Comparison of ENCODE assay signal across 22 cellular contexts in the genomic region with DNA sequence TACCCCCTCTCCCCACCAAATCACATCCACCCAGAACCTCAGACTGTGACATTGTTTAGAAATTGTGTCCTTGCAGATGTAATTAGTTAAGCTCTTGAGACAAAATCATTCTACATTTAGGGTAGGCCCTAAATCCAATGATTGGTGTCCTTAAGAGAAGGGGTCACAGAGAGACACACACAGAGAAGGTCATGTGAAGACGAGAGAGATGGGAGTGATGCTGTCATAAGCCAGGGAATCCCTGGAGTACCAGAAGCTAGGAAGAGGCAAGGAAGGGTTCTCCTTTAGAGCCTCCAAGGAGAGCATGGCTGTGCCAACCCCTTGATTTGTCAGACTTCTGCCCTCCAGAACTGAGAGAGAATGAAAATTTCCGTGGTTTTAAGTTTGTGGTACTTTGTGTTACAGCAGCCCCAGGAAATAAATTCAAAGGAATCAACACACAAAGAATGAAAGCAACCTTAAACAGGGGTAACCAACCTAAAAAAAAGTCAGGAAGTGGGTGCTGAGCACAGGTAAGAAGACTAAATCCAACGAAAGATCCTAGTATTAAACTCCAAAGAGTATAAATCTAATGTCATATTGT. TPM values are rescaled to one million over a fixed set of nuclear protein-coding genes. Genes with fewer than 3 reads are reported as not detected.
DNase-seq lines count a peak whose midpoint lies in the region; ATAC-seq lines count a peak whose summit lies in the region.
"Had no signal": no experiment of that assay in that cellular context is flagged by ENCODE, and none has a peak within 500 bp of the region (broad histone marks: within the 10 kb centered on the region; RNA-seq: fewer than 3 reads in every experiment).

No MANE protein-coding gene starts in this region.

- H3K27ac Mint-ChIP-seq in activated naive CD4-positive, alpha-beta T cell treated with anti-CD3 and anti-CD28 coated beads, Interleukin-2, amount 50 U/mL, for 24 hours: peak overlapping the region; percentile 80
- H3K27ac Mint-ChIP-seq in T-helper 17 cell: peak overlapping the region; percentile 10
- peak overlapping the region; percentile 88 for H3K27ac Mint-ChIP-seq in activated naive CD8-positive, alpha-beta T cell treated with anti-CD3 and anti-CD28 coated beads, Interleukin-2, amount 50 U/mL, for 24 hours
- H3K27ac Mint-ChIP-seq: brain, endodermal cell, memory B cell had no signal

- ATAC-seq in T-helper 17 cell (no peak), GM21717 (IDR thresholded peaks at IDR 0.05; ENCODE audit: unreplicated experiment) (no peak)
- ATAC-seq in activated naive CD8-positive, alpha-beta T cell treated with anti-CD3 and anti-CD28 coated beads, Interleukin-2, amount 50 U/mL, for 24 hours: peak; percentile 84
- ATAC-seq: right lobe of liver had no signal

- H3K4me1 Mint-ChIP-seq in activated naive CD4-positive, alpha-beta T cell treated with anti-CD3 and anti-CD28 coated beads, Interleukin-2, amount 50 U/mL, for 24 hours: peaks cover 92% of the 10 kb centered on the region
- H3K4me1 Mint-ChIP-seq in T-helper 17 cell: peaks cover 8% of the 10 kb centered on the region
- peaks cover 81% of the 10 kb centered on the region for H3K4me1 Mint-ChIP-seq in activated naive CD8-positive, alpha-beta T cell treated with anti-CD3 and anti-CD28 coated beads, Interleukin-2, amount 50 U/mL, for 24 hours
- H3K4me1 Mint-ChIP-seq: brain, memory B cell had no signal

- H3K9me3 Mint-ChIP-seq in activated naive CD4-positive, alpha-beta T cell treated with anti-CD3 and anti-CD28 coated beads, Interleukin-2, amount 50 U/mL, for 24 hours: peaks cover 14% of the 10 kb centered on the region
- H3K9me3 Mint-ChIP-seq in activated naive CD8-positive, alpha-beta T cell treated with anti-CD3 and anti-CD28 coated beads, Interleukin-2, amount 50 U/mL, for 24 hours: peaks cover 10% of the 10 kb centered on the region
- H3K9me3 Mint-ChIP-seq: endodermal cell had no signal

- peaks cover 4% of the 10 kb centered on the region for H3K36me3 Mint-ChIP-seq in activated naive CD4-positive, alpha-beta T cell treated with anti-CD3 and anti-CD28 coated beads, Interleukin-2, amount 50 U/mL, for 24 hours
- no peaks in the 10 kb centered on the region for H3K36me3 Mint-ChIP-seq in T-helper 17 cell (ENCODE audit: low read depth)
- peaks cover 12% of the 10 kb centered on the region for H3K36me3 Mint-ChIP-seq in activated naive CD8-positive, alpha-beta T cell treated with anti-CD3 and anti-CD28 coated beads, Interleukin-2, amount 50 U/mL, for 24 hours (ENCODE audit: low read depth)
- H3K36me3 Mint-ChIP-seq: brain, memory B cell had no signal

- peak overlapping the region; percentile 8 for H3K4me3 Mint-ChIP-seq in activated naive CD4-positive, alpha-beta T cell treated with anti-CD3 and anti-CD28 coated beads, Interleukin-2, amount 50 U/mL, for 24 hours
- no peak overlapping the region for H3K4me3 Mint-ChIP-seq in T-helper 17 cell
- peak overlapping the region; percentile 16 for H3K4me3 Mint-ChIP-seq in activated naive CD8-positive, alpha-beta T cell treated with anti-CD3 and anti-CD28 coated beads, Interleukin-2, amount 50 U/mL, for 24 hours
- H3K4me3 Mint-ChIP-seq: brain, endodermal cell, memory B cell had no signal

- no peaks in the 10 kb centered on the region for H3K27me3 Mint-ChIP-seq in activated naive CD4-positive, alpha-beta T cell treated with anti-CD3 and anti-CD28 coated beads, Interleukin-2, amount 50 U/mL, for 24 hours
- H3K27me3 Mint-ChIP-seq in T-helper 17 cell: no peaks in the 10 kb centered on the region
- no peaks in the 10 kb centered on the region for H3K27me3 Mint-ChIP-seq in activated naive CD8-positive, alpha-beta T cell treated with anti-CD3 and anti-CD28 coated beads, Interleukin-2, amount 50 U/mL, for 24 hours
- H3K27me3 Mint-ChIP-seq: brain had no signal

- no peaks in the 10 kb centered on the region for H3K9me3 ChIP-seq in T-helper 17 cell (ENCODE audit: control insufficient read depth, low read length, poor library complexity, severe bottlenecking)
- H3K9me3 ChIP-seq: colonic mucosa, ovary, Peyer's patch, right lobe of liver, SJCRH30, thoracic aorta had no signal

- intact Hi-C loops in cardiac septum (cut with DNase I): no loop called here

- no peak for DNase-seq in activated naive CD4-positive, alpha-beta T cell treated with anti-CD3 and anti-CD28 coated beads, Interleukin-2, amount 50 U/mL, for 16 hours
- DNase-seq in T-helper 17 cell: no peak
- no peak for DNase-seq in activated naive CD8-positive, alpha-beta T cell treated with anti-CD3 and anti-CD28 coated beads, Interleukin-2, amount 50 U/mL, for 24 hours
- no peak for DNase-seq in cardiac septum (ENCODE audit: low spot score)
- DNase-seq in NK-92 (lab: John Stamatoyannopoulos, UW; ENCODE audit: unreplicated experiment): no peak
- DNase-seq in MV-4-11 (lab: John Stamatoyannopoulos, UW): no peak
- DNase-seq: C1 segment of cervical spinal cord; colonic mucosa; endodermal cell; IMR-90; NCI-H187 treated with DMSO at 0.1 percent for 48 hours; NCI-H226; NK-92 treated with Interleukin-12 subunit alpha and Interleukin-12 subunit beta, amount 100 ng/mL, for 24 hours; ovary; Peyer's patch; right lobe of liver; SJCRH30 had no signal

RNA-seq across cellular contexts. Expression of a gene that starts 33.6 kb away (rescaled TPM):
- total RNA-seq in T-helper 17 cell (1 to 10 TPM in 1 of 2 donors, under 1 TPM in 1; 0.82 to 1.5 TPM), cardiac septum (not detected)
- total RNA-seq: endodermal cell, IMR-90, ovary, SJCRH30 had no signal

Comparison
In these comparisons a context has a peak if more than half of its experiments do, and no peak if none do; other contexts are left out.
1. H3K27ac Mint-ChIP-seq: peak in every context shown above with its lines; median percentile 88 in activated naive CD8-positive, alpha-beta T cell treated with anti-CD3 and anti-CD28 coated beads, Interleukin-2, amount 50 U/mL, for 24 hours; 80 in activated naive CD4-positive, alpha-beta T cell treated with anti-CD3 and anti-CD28 coated beads, Interleukin-2, amount 50 U/mL, for 24 hours; 10 in T-helper 17 cell.